Comparison of ENCODE assay signal across 1 cellular context in genomic region chr6:159973951-159974350, GRCh38.
TF ChIP-seq lines count a peak whose summit lies in the region.

No MANE protein-coding gene starts in this region.

TF ChIP-seq in HepG2, 621 proteins besides CTCF, POLR2A, EP300 and RAD21 (continued from another document and continues in another):
- TF ChIP-seq ZNF7 (CRISPR knock-in tag; IDR thresholded peaks at IDR 0.05) (peak; percentile 97), PCBP2 (optimal IDR thresholded peaks at IDR 0.05; ENCODE audit: low read depth, low read length, poor library complexity, severe bottlenecking) (no peak), HDAC2 (CRISPR knock-in tag; IDR thresholded peaks at IDR 0.05) (no peak), LCORL (IDR thresholded peaks at IDR 0.05) (no peak), LCORL (CRISPR knock-in tag; IDR thresholded peaks at IDR 0.05) (no peak), THAP9 (CRISPR knock-in tag; IDR thresholded peaks at IDR 0.05; ENCODE audit: borderline replicate concordance) (no peak), FOSL1 (CRISPR knock-in tag; IDR thresholded peaks at IDR 0.05; ENCODE audit: borderline replicate concordance) (peak; percentile 44; the same call in 1 of the 2 replicates), CEBPG (CRISPR knock-in tag; IDR thresholded peaks at IDR 0.05) (peak; percentile 57), RELA (CRISPR knock-in tag; IDR thresholded peaks at IDR 0.05) (no peak), ZNF644 (CRISPR knock-in tag; IDR thresholded peaks at IDR 0.05; ENCODE audit: low read depth) (peak; percentile 90), TRIM22 (IDR thresholded peaks at IDR 0.05) (no peak), FOXA1 (IDR thresholded peaks at IDR 0.05) (no peak), FOXA1 (CRISPR knock-in tag; IDR thresholded peaks at IDR 0.05) (0 out of 2 replicates have a peak, but pooled peaks have one; percentile 31), ZNF318 (CRISPR knock-in tag; IDR thresholded peaks at IDR 0.05) (no peak), ZBTB34 (CRISPR knock-in tag; IDR thresholded peaks at IDR 0.05) (no peak), ZSCAN12 (CRISPR knock-in tag; IDR thresholded peaks at IDR 0.05) (no peak), ZNF558 (CRISPR knock-in tag; IDR thresholded peaks at IDR 0.05; ENCODE audit: borderline replicate concordance) (no peak), HNRNPL (IDR thresholded peaks at IDR 0.05; ENCODE audit: low read depth, low read length) (no peak), ZNF713 (CRISPR knock-in tag; IDR thresholded peaks at IDR 0.05) (no peak), MAFK (conservative IDR thresholded peaks at IDR 0.05 in 1 of 2, IDR thresholded peaks at IDR 0.05 in 1 of 2; ENCODE audit: low read length in 2 of 2) (peak; percentile 75 to 87), NFYB (CRISPR knock-in tag; IDR thresholded peaks at IDR 0.05) (no peak), NFE2L2 (IDR thresholded peaks at IDR 0.05; ENCODE audit: low read length) (peak; percentile 82), CEBPB (IDR thresholded peaks at IDR 0.05; ENCODE audit: borderline replicate concordance, low read depth, low read length) (peak; percentile 77; the same call in 1 of the 2 replicates), TCF7 (IDR thresholded peaks at IDR 0.05; ENCODE audit: low read depth) (peak; percentile 27; the same call in 1 of the 2 replicates), ZNF710 (CRISPR knock-in tag; IDR thresholded peaks at IDR 0.05; ENCODE audit: borderline replicate concordance) (no peak), ZFP90 (CRISPR knock-in tag; IDR thresholded peaks at IDR 0.05; ENCODE audit: borderline replicate concordance) (no peak), GTF3A (CRISPR knock-in tag; conservative IDR thresholded peaks at IDR 0.05) (no peak), MAFG (CRISPR knock-in tag; IDR thresholded peaks at IDR 0.05) (0 out of 2 replicates have a peak, but pooled peaks have one; percentile 36), ZBTB25 (CRISPR knock-in tag; IDR thresholded peaks at IDR 0.05) (0 out of 2 replicates have a peak, but pooled peaks have one; percentile 29), TGIF2 (CRISPR knock-in tag; IDR thresholded peaks at IDR 0.05) (peak; percentile 29; the same call in 1 of the 2 replicates), SNRNP70 (IDR thresholded peaks at IDR 0.05; ENCODE audit: low read depth, low read length) (no peak), RCOR2 (CRISPR knock-in tag; IDR thresholded peaks at IDR 0.05) (no peak), ARID3A (IDR thresholded peaks at IDR 0.05; ENCODE audit: low read depth, low read length) (no peak), ZNF639 (CRISPR knock-in tag; conservative IDR thresholded peaks at IDR 0.05) (no peak), ZNF777 (CRISPR knock-in tag; IDR thresholded peaks at IDR 0.05) (no peak)
